In the genomic region with DNA sequence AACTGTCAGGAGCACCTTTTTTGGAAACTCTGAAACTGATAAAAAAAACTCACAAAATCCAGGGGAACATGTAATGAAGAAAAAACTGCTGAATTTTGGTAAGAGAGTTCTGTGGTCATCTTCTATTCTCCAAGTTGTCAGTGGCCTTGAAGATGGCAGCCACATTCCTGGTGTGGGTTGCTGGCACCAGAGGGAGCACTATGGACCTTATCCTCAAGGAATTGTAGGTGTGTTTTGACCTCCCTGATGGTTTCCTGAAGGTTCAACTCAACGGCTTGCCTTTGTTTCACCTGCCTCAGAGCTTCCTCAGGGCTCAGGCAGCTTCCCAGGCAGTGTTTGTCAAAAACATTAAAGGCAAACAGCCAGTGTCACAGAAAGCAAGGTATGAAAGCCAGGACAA, we compare ENCODE assay signal across 25 cellular contexts. TPM values are rescaled to one million over a fixed set of nuclear protein-coding genes. Genes with fewer than 3 reads are reported as not detected.
A peak's percentile ranks its signal among the peaks of the same experiment; 100 is the strongest.
DNase-seq lines count a peak whose midpoint lies in the region; ATAC-seq and TF ChIP-seq lines count a peak whose summit lies in the region.
"Had no signal": no experiment of that assay in that cellular context is flagged by ENCODE, and none has a peak within 500 bp of the region (broad histone marks: within the 10 kb centered on the region; RNA-seq: fewer than 3 reads in every experiment).

No MANE protein-coding gene starts in this region.

- no peaks in the 10 kb centered on the region for H3K9me3 ChIP-seq in breast epithelium
- H3K9me3 ChIP-seq: prostate gland, suprapubic skin had no signal

- H3K4me1 ChIP-seq in breast epithelium (no peaks in the 10 kb centered on the region), foreskin keratinocyte (peaks cover 4% of the 10 kb centered on the region)

- peaks cover 5% of the 10 kb centered on the region for H3K4me1 Mint-ChIP-seq in MCF 10A (ENCODE audit: insufficient read depth, unreplicated experiment)
- H3K4me1 Mint-ChIP-seq in WTC11, result peaks cover 17% of the 10 kb centered on the region

- H3K27me3 ChIP-seq in breast epithelium, result no peaks in the 10 kb centered on the region
- H3K27me3 ChIP-seq in foreskin keratinocyte, result no peaks in the 10 kb centered on the region
- no peaks in the 10 kb centered on the region for H3K27me3 ChIP-seq in H7 (ENCODE audit: control insufficient read depth, insufficient read depth, low read length)
- H3K27me3 ChIP-seq: heart left ventricle, spleen, suprapubic skin had no signal

- DNase-seq in MCF 10A (ENCODE audit: unreplicated experiment) (peak; percentile 19), breast epithelium (ENCODE audit: low spot score in 2 of 2) (no peak), WTC11 (ENCODE audit: low spot score) (no peak), foreskin keratinocyte (no peak), HUDEP-2 (lab: John Stamatoyannopoulos, UW; ENCODE audit: unreplicated experiment in 76 of 76) (no peak), H7 (no peak)
- DNase-seq in activated CD4-positive, CD25-positive, alpha-beta regulatory T cell treated with anti-CD3 and anti-CD28 coated beads, Interleukin-2, amount 50 U/mL, for 72 hours, result no peak
- DNase-seq: activated naive CD8-positive, alpha-beta T cell treated with anti-CD3 and anti-CD28 coated beads, Interleukin-2, amount 50 U/mL, for 24 hours; effector CD4-positive, alpha-beta T cell; heart left ventricle; KBM-7; NCI-H1105; NCI-H526 treated with DMSO at 0.1 percent for 48 hours; spleen had no signal

- intact Hi-C loops in MCF 10A (cut with micrococcal nuclease) (loop anchor here (5.0 kb wide), 1 partner anchor 488 kb away; no protein-coding TSS in a partner anchor), breast epithelium (cut with DNase I; ENCODE audit: low total_unique reads) (no loop called here)

- CTCF ChIA-PET in MCF 10A (lab: Yijun Ruan, JAX), result interaction anchor here (0.9 kb wide), 1 partner anchor 137 kb away, joined by 3 read pairs; the partner anchor contains the start of gene IL31RA
- CTCF ChIA-PET in WTC11 (lab: Charles Lee), result interaction anchor here (1.4 kb wide), 1 partner anchor 23 kb away, joined by 3 read pairs; no protein-coding TSS in a partner anchor

- no peaks in the 10 kb centered on the region for H3K36me3 ChIP-seq in breast epithelium
- no peaks in the 10 kb centered on the region for H3K36me3 ChIP-seq in H7 (replicated peaks; ENCODE audit: control insufficient read depth, insufficient read depth, low read length)
- H3K36me3 ChIP-seq: prostate gland, spleen, suprapubic skin had no signal

- no peak for TF ChIP-seq CTCF in MCF 10A (IDR thresholded peaks at IDR 0.05; ENCODE audit: unreplicated experiment)
- TF ChIP-seq CTCF in breast epithelium (IDR thresholded peaks at IDR 0.05), result no peak
- no peak for TF ChIP-seq CTCF in WTC11 (IDR thresholded peaks at IDR 0.05)
- TF ChIP-seq CTCF in foreskin keratinocyte (conservative IDR thresholded peaks at IDR 0.05), result peak; percentile 36

- H3K4me3 ChIP-seq in breast epithelium (no peak overlapping the region), H7 (ENCODE audit: insufficient read depth, low read depth, low read length) (no peak overlapping the region)
- H3K4me3 ChIP-seq: heart left ventricle, lung, prostate gland, spleen, suprapubic skin had no signal

- H3K9me3 Mint-ChIP-seq in MCF 10A (ENCODE audit: unreplicated experiment) (peaks cover 20% of the 10 kb centered on the region), WTC11 (peaks cover 41% of the 10 kb centered on the region)

- H3K27ac ChIP-seq in breast epithelium, result no peak overlapping the region
- H3K27ac ChIP-seq in foreskin keratinocyte, result no peak overlapping the region
- H3K27ac ChIP-seq: heart left ventricle, prostate gland, spleen, suprapubic skin had no signal

- TF ChIP-seq POLR2A in breast epithelium (IDR thresholded peaks at IDR 0.05), result no peak

- H3K27me3 Mint-ChIP-seq in MCF 10A (ENCODE audit: insufficient read depth, unreplicated experiment) (no peaks in the 10 kb centered on the region), WTC11 (ENCODE audit: low read depth) (no peaks in the 10 kb centered on the region)

- POLR2A ChIA-PET in MCF 10A (lab: Yijun Ruan, JAX) (no interaction called here), WTC11 (lab: Charles Lee) (no interaction called here)

- H3K36me3 Mint-ChIP-seq in MCF 10A (ENCODE audit: insufficient read depth, unreplicated experiment) (peaks cover 12% of the 10 kb centered on the region), WTC11 (peaks cover 19% of the 10 kb centered on the region)

- H3K4me3 Mint-ChIP-seq in MCF 10A (ENCODE audit: unreplicated experiment), result no peak overlapping the region
- H3K4me3 Mint-ChIP-seq in WTC11, result no peak overlapping the region
- H3K4me3 Mint-ChIP-seq: activated naive CD8-positive, alpha-beta T cell treated with anti-CD3 and anti-CD28 coated beads, Interleukin-2, amount 50 U/mL, for 24 hours; CD14-positive monocyte; T-helper 2 cell treated with Interferon-gamma antibody and Interleukin-4, amounts not matched to agents 5 μg/mL and 100 μg/mL, for 36 hours had no signal

- no peak for ATAC-seq in WTC11
- ATAC-seq in foreskin keratinocyte, result no peak
- ATAC-seq in GM21723 (IDR thresholded peaks at IDR 0.05; ENCODE audit: unreplicated experiment), result no peak
- ATAC-seq: activated CD4-positive, CD25-positive, alpha-beta regulatory T cell treated with anti-CD3 and anti-CD28 coated beads, Interleukin-2, amount 50 U/mL, for 24 hours; activated naive CD8-positive, alpha-beta T cell treated with anti-CD3 and anti-CD28 coated beads, Interleukin-2, amount 50 U/mL, for 24 hours; heart left ventricle had no signal

- no TSS peak for BruUV-seq in MCF 10A (replicated peaks; lab: Mats Ljungman, UMichigan)

- no peak overlapping the region for H3K27ac Mint-ChIP-seq in MCF 10A (ENCODE audit: low read depth, unreplicated experiment)
- peak overlapping the region; percentile 30; the same call in 1 of the 2 replicates for H3K27ac Mint-ChIP-seq in WTC11
- H3K27ac Mint-ChIP-seq: activated naive CD8-positive, alpha-beta T cell treated with anti-CD3 and anti-CD28 coated beads, Interleukin-2, amount 50 U/mL, for 24 hours; CD14-positive monocyte; nephron; T-helper 2 cell treated with Interferon-gamma antibody and Interleukin-4, amounts not matched to agents 5 μg/mL and 100 μg/mL, for 36 hours had no signal

TF ChIP-seq in WTC11, 78 proteins besides CTCF, POLR2A, EP300 and RAD21:
- TF ChIP-seq ZNF281 (CRISPR knock-in tag; IDR thresholded peaks at IDR 0.05) (no peak), ATF1 (CRISPR knock-in tag; IDR thresholded peaks at IDR 0.05) (no peak), GABPB1 (CRISPR knock-in tag; IDR thresholded peaks at IDR 0.05) (no peak)

RNA-seq across cellular contexts. Expression of gene SLC38A9, which starts 2.2 kb away (rescaled TPM):
- total RNA-seq in MCF 10A (2022), result 20.1 and 25.6 TPM in 2 replicates
- 10 to 100 TPM; 25.2 to 35.1 (median 28.6) TPM for total RNA-seq in breast epithelium
- 25.4 to 27.0 TPM (median 25.7 TPM) in 3 replicates for total RNA-seq in WTC11 (2021)
- total RNA-seq in foreskin keratinocyte, result 26.2 and 28.5 TPM in 2 replicates
- polyA plus RNA-seq in foreskin keratinocyte, result 8.9 and 10.8 TPM in 2 replicates
- 22.1 and 24.3 TPM in 2 replicates for total RNA-seq in H7 (2014; rRNA removed; shearing (Covaris generic))

RNA-seq across cellular contexts. Expression of gene DDX4, which starts 23.5 kb away (rescaled TPM):
- total RNA-seq in MCF 10A (2022) (not detected in 2 replicates), breast epithelium (not detected), WTC11 (2021) (0.23 to 0.32 TPM in 2 of 3 replicates, not detected in the other), foreskin keratinocyte (not detected in 2 replicates)
- polyA plus RNA-seq in foreskin keratinocyte, result not detected in 2 replicates
- total RNA-seq in H7 (2014; rRNA removed; shearing (Covaris generic)), result not detected in 2 replicates
- total RNA-seq: cardiac septum, fibroblast of lung, H4, heart left ventricle, lung, suprapubic skin had no signal
- polyA plus RNA-seq: CD14-positive monocyte, fibroblast of lung, heart left ventricle had no signal
